1 cellular context compared by ENCODE assay signal in the genomic region with DNA sequence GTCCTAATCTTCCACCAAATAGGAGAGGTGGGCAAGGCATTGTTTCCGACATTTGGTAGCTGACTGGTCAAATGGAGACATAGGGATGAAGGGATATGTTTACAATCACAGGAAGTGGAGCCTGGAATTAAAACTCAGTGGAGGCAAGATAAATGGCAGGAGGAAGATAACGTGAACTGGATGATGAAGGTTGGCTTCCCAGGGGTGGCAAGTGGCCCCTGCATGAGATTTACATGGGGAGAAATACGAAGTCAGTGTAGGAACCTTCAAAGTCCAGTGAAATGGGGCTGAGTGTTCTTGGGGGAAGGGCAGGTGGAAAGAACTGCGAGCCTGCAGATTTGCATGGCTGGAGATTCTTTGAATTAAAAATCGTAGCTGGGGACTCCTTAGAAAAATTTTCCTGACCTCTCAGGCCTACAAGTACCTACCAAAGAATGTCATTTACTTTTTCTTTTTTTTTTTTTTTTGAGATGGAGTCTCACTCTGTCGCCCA.
TF ChIP-seq lines count a peak whose summit lies in the region.

No MANE protein-coding gene starts in this region.

TF ChIP-seq in GM23338, 12 proteins besides CTCF, POLR2A, EP300 and RAD21 (continued from another document):
- TF ChIP-seq, protein P1, sequence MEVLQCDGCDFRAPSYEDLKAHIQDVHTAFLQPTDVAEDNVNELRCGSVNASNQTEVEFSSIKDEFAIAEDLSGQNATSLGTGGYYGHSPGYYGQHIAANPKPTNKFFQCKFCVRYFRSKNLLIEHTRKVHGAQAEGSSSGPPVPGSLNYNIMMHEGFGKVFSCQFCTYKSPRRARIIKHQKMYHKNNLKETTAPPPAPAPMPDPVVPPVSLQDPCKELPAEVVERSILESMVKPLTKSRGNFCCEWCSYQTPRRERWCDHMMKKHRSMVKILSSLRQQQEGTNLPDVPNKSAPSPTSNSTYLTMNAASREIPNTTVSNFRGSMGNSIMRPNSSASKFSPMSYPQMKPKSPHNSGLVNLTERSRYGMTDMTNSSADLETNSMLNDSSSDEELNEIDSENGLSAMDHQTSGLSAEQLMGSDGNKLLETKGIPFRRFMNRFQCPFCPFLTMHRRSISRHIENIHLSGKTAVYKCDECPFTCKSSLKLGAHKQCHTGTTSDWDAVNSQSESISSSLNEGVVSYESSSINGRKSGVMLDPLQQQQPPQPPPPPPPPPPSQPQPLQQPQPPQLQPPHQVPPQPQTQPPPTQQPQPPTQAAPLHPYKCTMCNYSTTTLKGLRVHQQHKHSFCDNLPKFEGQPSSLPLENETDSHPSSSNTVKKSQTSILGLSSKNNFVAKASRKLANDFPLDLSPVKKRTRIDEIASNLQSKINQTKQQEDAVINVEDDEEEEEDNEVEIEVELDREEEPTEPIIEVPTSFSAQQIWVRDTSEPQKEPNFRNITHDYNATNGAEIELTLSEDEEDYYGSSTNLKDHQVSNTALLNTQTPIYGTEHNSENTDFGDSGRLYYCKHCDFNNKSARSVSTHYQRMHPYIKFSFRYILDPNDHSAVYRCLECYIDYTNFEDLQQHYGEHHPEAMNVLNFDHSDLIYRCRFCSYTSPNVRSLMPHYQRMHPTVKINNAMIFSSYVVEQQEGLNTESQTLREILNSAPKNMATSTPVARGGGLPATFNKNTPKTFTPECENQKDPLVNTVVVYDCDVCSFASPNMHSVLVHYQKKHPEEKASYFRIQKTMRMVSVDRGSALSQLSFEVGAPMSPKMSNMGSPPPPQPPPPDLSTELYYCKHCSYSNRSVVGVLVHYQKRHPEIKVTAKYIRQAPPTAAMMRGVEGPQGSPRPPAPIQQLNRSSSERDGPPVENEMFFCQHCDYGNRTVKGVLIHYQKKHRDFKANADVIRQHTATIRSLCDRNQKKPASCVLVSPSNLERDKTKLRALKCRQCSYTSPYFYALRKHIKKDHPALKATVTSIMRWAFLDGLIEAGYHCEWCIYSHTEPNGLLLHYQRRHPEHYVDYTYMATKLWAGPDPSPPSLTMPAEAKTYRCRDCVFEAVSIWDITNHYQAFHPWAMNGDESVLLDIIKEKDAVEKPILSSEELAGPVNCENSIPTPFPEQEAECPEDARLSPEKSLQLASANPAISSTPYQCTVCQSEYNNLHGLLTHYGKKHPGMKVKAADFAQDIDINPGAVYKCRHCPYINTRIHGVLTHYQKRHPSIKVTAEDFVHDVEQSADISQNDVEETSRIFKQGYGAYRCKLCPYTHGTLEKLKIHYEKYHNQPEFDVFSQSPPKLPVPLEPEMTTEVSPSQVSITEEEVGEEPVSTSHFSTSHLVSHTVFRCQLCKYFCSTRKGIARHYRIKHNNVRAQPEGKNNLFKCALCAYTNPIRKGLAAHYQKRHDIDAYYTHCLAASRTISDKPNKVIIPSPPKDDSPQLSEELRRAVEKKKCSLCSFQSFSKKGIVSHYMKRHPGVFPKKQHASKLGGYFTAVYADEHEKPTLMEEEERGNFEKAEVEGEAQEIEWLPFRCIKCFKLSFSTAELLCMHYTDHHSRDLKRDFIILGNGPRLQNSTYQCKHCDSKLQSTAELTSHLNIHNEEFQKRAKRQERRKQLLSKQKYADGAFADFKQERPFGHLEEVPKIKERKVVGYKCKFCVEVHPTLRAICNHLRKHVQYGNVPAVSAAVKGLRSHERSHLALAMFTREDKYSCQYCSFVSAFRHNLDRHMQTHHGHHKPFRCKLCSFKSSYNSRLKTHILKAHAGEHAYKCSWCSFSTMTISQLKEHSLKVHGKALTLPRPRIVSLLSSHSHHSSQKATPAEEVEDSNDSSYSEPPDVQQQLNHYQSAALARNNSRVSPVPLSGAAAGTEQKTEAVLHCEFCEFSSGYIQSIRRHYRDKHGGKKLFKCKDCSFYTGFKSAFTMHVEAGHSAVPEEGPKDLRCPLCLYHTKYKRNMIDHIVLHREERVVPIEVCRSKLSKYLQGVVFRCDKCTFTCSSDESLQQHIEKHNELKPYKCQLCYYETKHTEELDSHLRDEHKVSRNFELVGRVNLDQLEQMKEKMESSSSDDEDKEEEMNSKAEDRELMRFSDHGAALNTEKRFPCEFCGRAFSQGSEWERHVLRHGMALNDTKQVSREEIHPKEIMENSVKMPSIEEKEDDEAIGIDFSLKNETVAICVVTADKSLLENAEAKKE (CRISPR knock-in tag; IDR thresholded peaks at IDR 0.05), result no peak
- TF ChIP-seq ZNF331 (CRISPR knock-in tag; IDR thresholded peaks at IDR 0.05; ENCODE audit: low read depth), result no peak
- TF ChIP-seq NANOG (IDR thresholded peaks at IDR 0.05; ENCODE audit: borderline replicate concordance), result no peak
- TF ChIP-seq POLR2AphosphoS5 (IDR thresholded peaks at IDR 0.05; ENCODE audit: low read depth), result no peak
- no peak for TF ChIP-seq EZH2phosphoT487 (IDR thresholded peaks at IDR 0.05; ENCODE audit: unreplicated experiment)
- TF ChIP-seq, protein P2, sequence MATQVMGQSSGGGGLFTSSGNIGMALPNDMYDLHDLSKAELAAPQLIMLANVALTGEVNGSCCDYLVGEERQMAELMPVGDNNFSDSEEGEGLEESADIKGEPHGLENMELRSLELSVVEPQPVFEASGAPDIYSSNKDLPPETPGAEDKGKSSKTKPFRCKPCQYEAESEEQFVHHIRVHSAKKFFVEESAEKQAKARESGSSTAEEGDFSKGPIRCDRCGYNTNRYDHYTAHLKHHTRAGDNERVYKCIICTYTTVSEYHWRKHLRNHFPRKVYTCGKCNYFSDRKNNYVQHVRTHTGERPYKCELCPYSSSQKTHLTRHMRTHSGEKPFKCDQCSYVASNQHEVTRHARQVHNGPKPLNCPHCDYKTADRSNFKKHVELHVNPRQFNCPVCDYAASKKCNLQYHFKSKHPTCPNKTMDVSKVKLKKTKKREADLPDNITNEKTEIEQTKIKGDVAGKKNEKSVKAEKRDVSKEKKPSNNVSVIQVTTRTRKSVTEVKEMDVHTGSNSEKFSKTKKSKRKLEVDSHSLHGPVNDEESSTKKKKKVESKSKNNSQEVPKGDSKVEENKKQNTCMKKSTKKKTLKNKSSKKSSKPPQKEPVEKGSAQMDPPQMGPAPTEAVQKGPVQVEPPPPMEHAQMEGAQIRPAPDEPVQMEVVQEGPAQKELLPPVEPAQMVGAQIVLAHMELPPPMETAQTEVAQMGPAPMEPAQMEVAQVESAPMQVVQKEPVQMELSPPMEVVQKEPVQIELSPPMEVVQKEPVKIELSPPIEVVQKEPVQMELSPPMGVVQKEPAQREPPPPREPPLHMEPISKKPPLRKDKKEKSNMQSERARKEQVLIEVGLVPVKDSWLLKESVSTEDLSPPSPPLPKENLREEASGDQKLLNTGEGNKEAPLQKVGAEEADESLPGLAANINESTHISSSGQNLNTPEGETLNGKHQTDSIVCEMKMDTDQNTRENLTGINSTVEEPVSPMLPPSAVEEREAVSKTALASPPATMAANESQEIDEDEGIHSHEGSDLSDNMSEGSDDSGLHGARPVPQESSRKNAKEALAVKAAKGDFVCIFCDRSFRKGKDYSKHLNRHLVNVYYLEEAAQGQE (IDR thresholded peaks at IDR 0.05; ENCODE audit: unreplicated experiment), result no peak
- TF ChIP-seq EZH2 (IDR thresholded peaks at IDR 0.05; ENCODE audit: low read depth, unreplicated experiment), result no peak
- no peak for TF ChIP-seq ZNF114 (CRISPR knock-in tag; IDR thresholded peaks at IDR 0.05)
- no peak for TF ChIP-seq CREB1 (CRISPR knock-in tag; IDR thresholded peaks at IDR 0.05; ENCODE audit: low read depth)
- no peak for TF ChIP-seq STAT1 (IDR thresholded peaks at IDR 0.05; ENCODE audit: unreplicated experiment)
- no peak for TF ChIP-seq JUNB (IDR thresholded peaks at IDR 0.05; ENCODE audit: unreplicated experiment)
TF ChIP-seq in GM23338: peak in this region for 0.
